In the genomic region with DNA sequence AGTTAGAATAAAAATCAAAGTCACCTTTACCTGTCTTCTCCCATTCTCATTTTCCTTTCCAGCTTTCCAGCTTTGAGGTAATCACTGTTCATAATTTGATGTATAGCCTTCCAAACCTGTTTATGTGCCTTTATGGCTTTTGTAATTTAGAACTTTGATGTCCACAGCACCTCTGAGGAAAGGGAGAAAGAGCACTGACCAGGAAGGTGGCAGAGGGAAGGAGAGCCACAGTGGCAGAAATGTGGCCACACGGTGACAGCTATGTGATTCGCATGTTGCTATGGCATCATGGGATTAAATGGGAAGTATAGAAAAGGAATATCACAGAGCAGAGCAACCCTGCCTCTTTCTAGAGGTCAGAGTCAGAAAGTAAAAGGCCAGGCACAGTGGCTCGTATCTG, we compare ENCODE assay signal across 21 cellular contexts. TPM values are rescaled to one million over a fixed set of nuclear protein-coding genes. Genes with fewer than 3 reads are reported as not detected.
DNase-seq lines count a peak whose midpoint lies in the region; ATAC-seq, FAIRE-seq and TF ChIP-seq lines count a peak whose summit lies in the region.
"Had no signal": no experiment of that assay in that cellular context is flagged by ENCODE, and none has a peak within 500 bp of the region (broad histone marks: within the 10 kb centered on the region; RNA-seq: fewer than 3 reads in every experiment).

No MANE protein-coding gene starts in this region.

- H2AFZ ChIP-seq in HCT116 (ENCODE audit: low read depth, low read length, poor library complexity, severe bottlenecking), result no peak overlapping the region
- H2AFZ ChIP-seq: GM23338 had no signal

- BruUV-seq in HCT116 (replicated peaks; lab: Mats Ljungman, UMichigan), result TSS peak; percentile 6

- H3K9me3 Mint-ChIP-seq in activated naive CD4-positive, alpha-beta T cell treated with anti-CD3 and anti-CD28 coated beads, Interleukin-2, amount 50 U/mL, for 72 hours, result no peaks in the 10 kb centered on the region
- H3K9me3 Mint-ChIP-seq in activated naive CD8-positive, alpha-beta T cell treated with anti-CD3 and anti-CD28 coated beads, Interleukin-2, amount 50 U/mL, for 24 hours, result no peaks in the 10 kb centered on the region
- no peaks in the 10 kb centered on the region for H3K9me3 Mint-ChIP-seq in stimulated activated naive B cell treated with anti-CD40 and anti-IgM and Interleukin-4, amounts not matched to agents 10 μg/mL and 1 μg/mL and 100 μg/mL, for 72 hours
- peaks cover 3% of the 10 kb centered on the region; the same call in 1 of the 2 replicates for H3K9me3 Mint-ChIP-seq in WTC11
- H3K9me3 Mint-ChIP-seq: GM23338 had no signal

- no peak for TF ChIP-seq RAD21 in HCT116 (IDR thresholded peaks at IDR 0.05; ENCODE audit: low read depth)

- no peaks in the 10 kb centered on the region for H3K9me2 ChIP-seq in HCT116 (ENCODE audit: insufficient read depth)

- H3K9me3 ChIP-seq in HCT116 (ENCODE audit: control insufficient read depth in 1 of 2, insufficient read depth in 1 of 2, low read depth in 1 of 2, low read length in 2 of 2), result no peaks in the 10 kb centered on the region
- H3K9me3 ChIP-seq: BE2C had no signal

- H3K4me1 Mint-ChIP-seq in activated naive CD8-positive, alpha-beta T cell treated with anti-CD3 and anti-CD28 coated beads, Interleukin-2, amount 50 U/mL, for 24 hours, result peaks cover 22% of the 10 kb centered on the region
- peaks cover 4 to 16% of the 10 kb centered on the region in 2 donors for H3K4me1 Mint-ChIP-seq in stimulated activated naive B cell treated with anti-CD40 and anti-IgM and Interleukin-4, amounts not matched to agents 10 μg/mL and 1 μg/mL and 100 μg/mL, for 72 hours
- peaks cover 10% of the 10 kb centered on the region for H3K4me1 Mint-ChIP-seq in WTC11
- H3K4me1 Mint-ChIP-seq: GM23338 had no signal

- H3K4me3 ChIP-seq in HCT116 (replicated peaks in 1 of 2; ENCODE audit: low read depth in 1 of 2, low read length in 2 of 2), result no peak overlapping the region
- H3K4me3 ChIP-seq: GM23338, SK-N-MC had no signal

- no peaks in the 10 kb centered on the region for H3K4me1 ChIP-seq in HCT116 (ENCODE audit: control insufficient read depth in 1 of 2, insufficient read depth in 2 of 2, low read length in 2 of 2)

- H3K27me3 ChIP-seq in HCT116 (ENCODE audit: insufficient read depth, low read length), result no peaks in the 10 kb centered on the region
- H3K27me3 ChIP-seq: BE2C had no signal

- intact Hi-C loops in HCT116 (cut with micrococcal nuclease), result no loop called here

- peaks cover 6% of the 10 kb centered on the region; the same call in 1 of the 2 replicates for H4K20me1 ChIP-seq in HCT116 (ENCODE audit: insufficient read depth)

- no peak for TF ChIP-seq POLR2A in HCT116 (IDR thresholded peaks at IDR 0.05; ENCODE audit: borderline replicate concordance, extremely low read depth, insufficient read depth, insufficient read length)
- TF ChIP-seq POLR2A in GM12891 (IDR thresholded peaks at IDR 0.05; ENCODE audit: low read depth, low read length), result no peak

- H3K27ac Mint-ChIP-seq in activated naive CD4-positive, alpha-beta T cell treated with anti-CD3 and anti-CD28 coated beads, Interleukin-2, amount 50 U/mL, for 72 hours, result peak overlapping the region; percentile 3 to 4
- H3K27ac Mint-ChIP-seq in activated naive CD8-positive, alpha-beta T cell treated with anti-CD3 and anti-CD28 coated beads, Interleukin-2, amount 50 U/mL, for 24 hours, result peak overlapping the region; percentile 2
- peak overlapping the region; percentile 57 for H3K27ac Mint-ChIP-seq in stimulated activated naive B cell treated with anti-CD40 and anti-IgM and Interleukin-4, amounts not matched to agents 10 μg/mL and 1 μg/mL and 100 μg/mL, for 72 hours
- H3K27ac Mint-ChIP-seq in WTC11, result no peak overlapping the region
- H3K27ac Mint-ChIP-seq: GM23338 had no signal

- no peak for DNase-seq in activated naive CD4-positive, alpha-beta T cell treated with anti-CD3 and anti-CD28 coated beads, Interleukin-2, amount 50 U/mL, for 72 hours (ENCODE audit: low spot score in 2 of 2)
- no peak for DNase-seq in activated naive CD4-positive, alpha-beta T cell treated with Interleukin-2 at 50 U/mL for 16 hours
- DNase-seq in HCT116 (ENCODE audit: low read depth, low spot score), result no peak
- DNase-seq in activated naive CD8-positive, alpha-beta T cell treated with anti-CD3 and anti-CD28 coated beads, Interleukin-2, amount 50 U/mL, for 24 hours, result no peak
- DNase-seq in stimulated activated naive B cell treated with anti-CD40 and anti-IgM and Interleukin-4, amounts not matched to agents 10 μg/mL and 1 μg/mL and 100 μg/mL, for 72 hours, result no peak
- no peak for DNase-seq in GM12891 (ENCODE audit: insufficient read length, low spot score)
- DNase-seq in GM20000 (ENCODE audit: low spot score), result no peak
- no peak for DNase-seq in WTC11 (ENCODE audit: low spot score)
- DNase-seq: BE2C, COR-L47, DMS53, NCI-H1092 treated with DMSO at 0.1 percent for 48 hours, NCI-H1694, NCI-H2107, NCI-H446 treated with DMSO at 0.1 percent for 48 hours, NCI-H748 treated with DMSO at 0.1 percent for 48 hours, PC-3 had no signal

- TF ChIP-seq CTCF in HCT116 (IDR thresholded peaks at IDR 0.05 in 2 of 3, conservative IDR thresholded peaks at IDR 0.05 in 1 of 3; ENCODE audit: borderline replicate concordance in 1 of 3, insufficient read depth in 1 of 3, low read depth in 2 of 3, low read length in 2 of 3) (no peak), GM20000 (IDR thresholded peaks at IDR 0.05; ENCODE audit: extremely low read depth, missing control alignments) (no peak), WTC11 (IDR thresholded peaks at IDR 0.05) (no peak)

- no peaks in the 10 kb centered on the region for H3K27me3 Mint-ChIP-seq in activated naive CD8-positive, alpha-beta T cell treated with anti-CD3 and anti-CD28 coated beads, Interleukin-2, amount 50 U/mL, for 24 hours
- H3K27me3 Mint-ChIP-seq in stimulated activated naive B cell treated with anti-CD40 and anti-IgM and Interleukin-4, amounts not matched to agents 10 μg/mL and 1 μg/mL and 100 μg/mL, for 72 hours, result no peaks in the 10 kb centered on the region
- no peaks in the 10 kb centered on the region for H3K27me3 Mint-ChIP-seq in WTC11 (ENCODE audit: low read depth)

- peaks cover 77% of the 10 kb centered on the region for H3K79me2 ChIP-seq in HCT116 (ENCODE audit: insufficient read depth, low read length)

- POLR2A ChIA-PET in HCT116 (lab: Charles Lee) (no interaction called here), WTC11 (lab: Charles Lee) (no interaction called here)

- CTCF ChIA-PET in HCT116 (lab: Charles Lee), result interaction anchor here (1.2 to 1.4 kb wide), 2 partner anchors 10 to 95 kb away, joined by 4 to 5 read pairs; no protein-coding TSS in a partner anchor
- CTCF ChIA-PET in WTC11 (lab: Charles Lee), result interaction anchor here (3.2 kb wide), 1 partner anchor 95 kb away, joined by 13 read pairs; no protein-coding TSS in a partner anchor

- FAIRE-seq in GM12891 (lab: Jason Lieb, UNC), result no peak

- H3K36me3 ChIP-seq in HCT116 (ENCODE audit: control insufficient read depth in 1 of 2, insufficient read depth in 2 of 2, low read length in 2 of 2), result peaks cover 49 to 63% of the 10 kb centered on the region in 2 experiments

- peaks cover 0 to 11% of the 10 kb centered on the region in 2 donors for H3K36me3 Mint-ChIP-seq in activated naive CD4-positive, alpha-beta T cell treated with anti-CD3 and anti-CD28 coated beads, Interleukin-2, amount 50 U/mL, for 72 hours
- peaks cover 65% of the 10 kb centered on the region for H3K36me3 Mint-ChIP-seq in activated naive CD8-positive, alpha-beta T cell treated with anti-CD3 and anti-CD28 coated beads, Interleukin-2, amount 50 U/mL, for 24 hours (ENCODE audit: low read depth)
- peaks cover 42 to 62% of the 10 kb centered on the region in 2 donors for H3K36me3 Mint-ChIP-seq in stimulated activated naive B cell treated with anti-CD40 and anti-IgM and Interleukin-4, amounts not matched to agents 10 μg/mL and 1 μg/mL and 100 μg/mL, for 72 hours
- H3K36me3 Mint-ChIP-seq in WTC11, result peaks cover 65% of the 10 kb centered on the region

- RAD21 ChIA-PET in HCT116 (lab: Charles Lee; ENCODE audit: low non-redundant PET in 1 of 2, low total read pairs in 2 of 2, uncharacterized antibody in 2 of 2, unreplicated experiment in 2 of 2), result no interaction called here

- H3K4me3 Mint-ChIP-seq in activated naive CD8-positive, alpha-beta T cell treated with anti-CD3 and anti-CD28 coated beads, Interleukin-2, amount 50 U/mL, for 24 hours, result no peak overlapping the region
- H3K4me3 Mint-ChIP-seq in stimulated activated naive B cell treated with anti-CD40 and anti-IgM and Interleukin-4, amounts not matched to agents 10 μg/mL and 1 μg/mL and 100 μg/mL, for 72 hours, result no peak overlapping the region
- H3K4me3 Mint-ChIP-seq in WTC11, result no peak overlapping the region
- H3K4me3 Mint-ChIP-seq: GM23338 had no signal

- H3K27ac ChIP-seq in HCT116 (ENCODE audit: low read depth, low read length), result no peak overlapping the region
- H3K27ac ChIP-seq: HL-60, KMS-11 had no signal

- no peak overlapping the region for H3K4me2 ChIP-seq in HCT116 (ENCODE audit: low read length)
- H3K4me2 ChIP-seq: GM23338, KMS-11 had no signal

- no peak overlapping the region for H3K9ac ChIP-seq in HCT116 (ENCODE audit: low read length)
- H3K9ac ChIP-seq: KMS-11 had no signal

- ATAC-seq in activated naive CD4-positive, alpha-beta T cell treated with anti-CD3 and anti-CD28 coated beads, Interleukin-2, amount 50 U/mL, for 72 hours, result no peak
- ATAC-seq in HCT116, result no peak
- ATAC-seq in activated naive CD8-positive, alpha-beta T cell treated with anti-CD3 and anti-CD28 coated beads, Interleukin-2, amount 50 U/mL, for 24 hours, result no peak
- ATAC-seq in stimulated activated naive B cell treated with anti-CD40 and anti-IgM and Interleukin-4, amounts not matched to agents 10 μg/mL and 1 μg/mL and 100 μg/mL, for 72 hours (replicated peaks), result no peak
- no peak for ATAC-seq in WTC11
- ATAC-seq: GM23338, PC-3 had no signal

TF ChIP-seq in HCT116, 20 proteins besides CTCF, POLR2A, EP300 and RAD21 (continues in another document):
- no peak for TF ChIP-seq TCF7L2 (IDR thresholded peaks at IDR 0.05; ENCODE audit: borderline replicate concordance, extremely low read depth, insufficient read depth, insufficient read length)

TF ChIP-seq in GM12891, 5 proteins besides CTCF, POLR2A, EP300 and RAD21 (continues in another document):
- TF ChIP-seq PAX5 (IDR thresholded peaks at IDR 0.05; ENCODE audit: insufficient read depth, low read length, severe bottlenecking), result no peak
- TF ChIP-seq SPI1 (IDR thresholded peaks at IDR 0.05; ENCODE audit: low read depth, low read length), result no peak

TF ChIP-seq in WTC11, 78 proteins besides CTCF, POLR2A, EP300 and RAD21 (continues in another document):
- no peak for TF ChIP-seq IRF2 (CRISPR knock-in tag; IDR thresholded peaks at IDR 0.05; ENCODE audit: borderline replicate concordance, low read depth)

RNA-seq across cellular contexts. Expression of gene PLCG1, which starts 51.7 kb away (rescaled TPM):
- 100 to 1,000 TPM; 153 to 348 TPM for total RNA-seq in activated naive CD4-positive, alpha-beta T cell treated with anti-CD3 and anti-CD28 coated beads, Interleukin-2, amount 50 U/mL, for 72 hours
- total RNA-seq in HCT116 (2021; ENCODE audit: unreplicated experiment) (45.6 TPM), WTC11 (2021) (177 to 201 TPM (median 194 TPM) in 3 replicates)
- polyA plus RNA-seq in HCT116 (2012), result 28.5 and 41.7 TPM in 2 replicates
- 70.7 TPM for polyA plus RNA-seq in GM12891 (2012; ENCODE audit: low read depth, missing spikeins)

RNA-seq across cellular contexts. Expression of gene TOP1, which starts 57.0 kb away (rescaled TPM):
- 10 to 100 TPM; 62.4 to 98.9 TPM for total RNA-seq in activated naive CD4-positive, alpha-beta T cell treated with anti-CD3 and anti-CD28 coated beads, Interleukin-2, amount 50 U/mL, for 72 hours
- 190 TPM for total RNA-seq in HCT116 (2021; ENCODE audit: unreplicated experiment)
- polyA plus RNA-seq in HCT116 (2012), result 78.3 and 101 TPM in 2 replicates
- polyA plus RNA-seq in GM12891 (2012; ENCODE audit: low read depth, missing spikeins), result 67.2 TPM
- total RNA-seq in WTC11 (2021), result 77.7 to 81.8 TPM (median 80.0 TPM) in 3 replicates
